ENCODE assay signal across 8 cellular contexts in genomic region chr5:157918811-157919742, GRCh38.
DNase-seq lines count a peak whose midpoint lies in the region; ATAC-seq and TF ChIP-seq lines count a peak whose summit lies in the region.

No MANE protein-coding gene starts in this region.

- H3F3A ChIP-seq in PC-9 (ENCODE audit: insufficient read depth, low read depth), result no peaks in the 10 kb centered on the region

- CTCF ChIA-PET in PC-9 (lab: Charles Lee), result no interaction called here

- POLR2A ChIA-PET in PC-9 (lab: Charles Lee; ENCODE audit: unreplicated experiment), result no interaction called here

- DNase-seq in NCI-H2081 (lab: John Stamatoyannopoulos, UW), result peak; percentile 2 to 64
- DNase-seq in NCI-H2081 treated with DMSO at 0.1 percent for 48 hours (lab: John Stamatoyannopoulos, UW), result no peak
- peak in 1 of 2 experiments; percentile 78 for DNase-seq in PC-9
- no peak for DNase-seq in effector memory CD4-positive, alpha-beta T cell
- no peak for DNase-seq in NCI-H2171 treated with DMSO at 0.1 percent for 48 hours (lab: John Stamatoyannopoulos, UW)
- DNase-seq in glutamatergic neuron, result no peak

- H3K27me3 ChIP-seq in PC-9 (ENCODE audit: insufficient read depth, low read depth), result no peaks in the 10 kb centered on the region
- no peaks in the 10 kb centered on the region for H3K27me3 ChIP-seq in effector memory CD4-positive, alpha-beta T cell (replicated peaks; ENCODE audit: control insufficient read depth, insufficient read depth, low read length, poor library complexity, severe bottlenecking)

- H3K27ac ChIP-seq in PC-9, result peak overlapping the region; percentile 28; the same call in 1 of the 2 replicates
- H3K27ac ChIP-seq in effector memory CD4-positive, alpha-beta T cell (ENCODE audit: insufficient read depth, low read length, poor library complexity, severe bottlenecking), result no peak overlapping the region

- intact Hi-C loops in PC-9 (cut with micrococcal nuclease; ENCODE audit: unreplicated experiment), result loop anchor here (2.0 kb wide), 1 partner anchor 60 kb away; the partner anchor contains the start of gene CLINT1

- H3K36me3 Mint-ChIP-seq in stimulated activated memory B cell treated with anti-CD40 and anti-IgM and Interleukin-4, amounts not matched to agents 10 μg/mL and 1 μg/mL and 100 μg/mL, for 72 hours, result no peaks in the 10 kb centered on the region
- no peaks in the 10 kb centered on the region for H3K36me3 Mint-ChIP-seq in glutamatergic neuron (ENCODE audit: unreplicated experiment)

- peaks cover 13% of the 10 kb centered on the region; the same call in 1 of the 2 replicates for H3K4me1 ChIP-seq in PC-9 (replicated peaks; ENCODE audit: insufficient read depth)
- peaks cover 9% of the 10 kb centered on the region for H3K4me1 ChIP-seq in effector memory CD4-positive, alpha-beta T cell (ENCODE audit: control insufficient read depth, insufficient read depth, low read length, poor library complexity, severe bottlenecking)

- H3K9me3 ChIP-seq in PC-9 (ENCODE audit: insufficient read depth, low read depth), result no peaks in the 10 kb centered on the region
- H3K9me3 ChIP-seq in effector memory CD4-positive, alpha-beta T cell (ENCODE audit: control insufficient read depth, low read length), result no peaks in the 10 kb centered on the region

- no peaks in the 10 kb centered on the region for H3K36me3 ChIP-seq in PC-9 (ENCODE audit: low read depth)
- no peaks in the 10 kb centered on the region for H3K36me3 ChIP-seq in effector memory CD4-positive, alpha-beta T cell (ENCODE audit: control insufficient read depth, insufficient read depth, low read length)

- H3K79me2 ChIP-seq in PC-9 (ENCODE audit: low read depth), result no peaks in the 10 kb centered on the region

- no peaks in the 10 kb centered on the region for H3K27me3 Mint-ChIP-seq in stimulated activated memory B cell treated with anti-CD40 and anti-IgM and Interleukin-4, amounts not matched to agents 10 μg/mL and 1 μg/mL and 100 μg/mL, for 72 hours
- H3K27me3 Mint-ChIP-seq in glutamatergic neuron (ENCODE audit: unreplicated experiment), result no peaks in the 10 kb centered on the region

- peak overlapping the region; percentile 58 for H3K4me3 Mint-ChIP-seq in stimulated activated memory B cell treated with anti-CD40 and anti-IgM and Interleukin-4, amounts not matched to agents 10 μg/mL and 1 μg/mL and 100 μg/mL, for 72 hours
- H3K4me3 Mint-ChIP-seq in glutamatergic neuron (ENCODE audit: unreplicated experiment), result no peak overlapping the region

- peak; percentile 76 for ATAC-seq in stimulated activated memory B cell treated with anti-CD40 and anti-IgM and Interleukin-4, amounts not matched to agents 10 μg/mL and 1 μg/mL and 100 μg/mL, for 72 hours
- ATAC-seq in GM19455 (IDR thresholded peaks at IDR 0.05; ENCODE audit: unreplicated experiment), result no peak

- H3K9me2 ChIP-seq in PC-9 (ENCODE audit: insufficient read depth), result no peaks in the 10 kb centered on the region

- H2AFZ ChIP-seq in PC-9, result 0 out of 2 replicates have a peak overlapping the region, but pooled peaks have one; percentile 40

- no peak overlapping the region for H3K4me3 ChIP-seq in PC-9
- peak overlapping the region; percentile 19 for H3K4me3 ChIP-seq in effector memory CD4-positive, alpha-beta T cell (ENCODE audit: insufficient read depth, low read depth, low read length, poor library complexity, severe bottlenecking)

- H3K4me2 ChIP-seq in PC-9, result peak overlapping the region; percentile 28; the same call in 1 of the 2 replicates

- no TSS peak for BruUV-seq in PC-9 (replicated peaks; lab: Mats Ljungman, UMichigan)

- no peaks in the 10 kb centered on the region for H3K9me3 Mint-ChIP-seq in stimulated activated memory B cell treated with anti-CD40 and anti-IgM and Interleukin-4, amounts not matched to agents 10 μg/mL and 1 μg/mL and 100 μg/mL, for 72 hours
- no peaks in the 10 kb centered on the region for H3K9me3 Mint-ChIP-seq in glutamatergic neuron (ENCODE audit: unreplicated experiment)

- peak overlapping the region; percentile 89 for H3K27ac Mint-ChIP-seq in stimulated activated memory B cell treated with anti-CD40 and anti-IgM and Interleukin-4, amounts not matched to agents 10 μg/mL and 1 μg/mL and 100 μg/mL, for 72 hours
- H3K27ac Mint-ChIP-seq in glutamatergic neuron (ENCODE audit: unreplicated experiment), result no peak overlapping the region

- peaks cover 37% of the 10 kb centered on the region for H3K4me1 Mint-ChIP-seq in stimulated activated memory B cell treated with anti-CD40 and anti-IgM and Interleukin-4, amounts not matched to agents 10 μg/mL and 1 μg/mL and 100 μg/mL, for 72 hours
- H3K4me1 Mint-ChIP-seq in glutamatergic neuron (ENCODE audit: low read depth, unreplicated experiment), result peaks cover 1% of the 10 kb centered on the region

- H4K20me1 ChIP-seq in PC-9 (ENCODE audit: insufficient read depth), result no peaks in the 10 kb centered on the region

- TF ChIP-seq CTCF in PC-9 (conservative IDR thresholded peaks at IDR 0.05), result no peak
- no peak for TF ChIP-seq CTCF in glutamatergic neuron (IDR thresholded peaks at IDR 0.05; ENCODE audit: partially characterized antibody, unreplicated experiment)

Comparison
In these comparisons a context has a peak if more than half of its experiments do, and no peak if none do; other contexts are left out.
1. DNase-seq: peak in NCI-H2081 (2 of 2); none in NCI-H2081 treated with DMSO at 0.1 percent for 48 hours (single experiment), effector memory CD4-positive, alpha-beta T cell (0 of 3), NCI-H2171 treated with DMSO at 0.1 percent for 48 hours (single experiment) and glutamatergic neuron (single experiment).